In genomic region chr9:136267261-136268111, GRCh38 we compare ENCODE assay signal across 8 cellular contexts. TPM values are rescaled to one million over a fixed set of nuclear protein-coding genes. Genes with fewer than 3 reads are reported as not detected.
DNase-seq lines count a peak whose midpoint lies in the region; ATAC-seq and TF ChIP-seq lines count a peak whose summit lies in the region.

No MANE protein-coding gene starts in this region.

- POLR2A ChIA-PET in HEK293T (lab: Yijun Ruan, JAX): interaction anchor here (0.6 to 2.1 kb wide), 18 partner anchors 9 to 154 kb away, joined by 3 to 11 read pairs (median 4); partner anchors contain the start of genes QSOX2 and TMEM250

- CTCF ChIA-PET in HEK293T (lab: Yijun Ruan, JAX): no interaction called here

- H3K27ac ChIP-seq in cingulate gyrus (ENCODE audit: low read depth, low read length): peak overlapping the region; percentile 32

- peak; percentile 55 for DNase-seq in GDM1 (lab: John Stamatoyannopoulos, UW)
- peak; percentile 99 for DNase-seq in HEK293T (ENCODE audit: extremely low spot score)
- DNase-seq in NCI-H146 (lab: John Stamatoyannopoulos, UW): peak; percentile 78
- DNase-seq in activated CD4-positive, alpha-beta T cell treated with anti-CD3 and anti-CD28 coated beads for 4 hours: peak; percentile 79 to 83
- DNase-seq in left lobe of liver (ENCODE audit: low spot score): peak; percentile 83
- DNase-seq in stimulated activated CD4-positive, alpha-beta T cell treated with anti-CD3 and anti-CD28 coated beads, Interleukin-1b, Interleukin-23, amount 100 ng/mL, for 48 hours: peak; percentile 86

- ATAC-seq in left lobe of liver: peak; percentile 97
- ATAC-seq in GM19035 (IDR thresholded peaks at IDR 0.05; ENCODE audit: unreplicated experiment): no peak

TF ChIP-seq in HEK293T, 16 proteins besides CTCF, POLR2A, EP300 and RAD21:
- TF ChIP-seq CTBP1 (IDR thresholded peaks at IDR 0.05; ENCODE audit: borderline replicate concordance) (no peak), FOXA1 (IDR thresholded peaks at IDR 0.05) (no peak), SP1 (IDR thresholded peaks at IDR 0.05) (no peak), TARDBP (IDR thresholded peaks at IDR 0.05) (no peak), SUZ12 (IDR thresholded peaks at IDR 0.05) (no peak), BHLHE40 (IDR thresholded peaks at IDR 0.05; ENCODE audit: borderline replicate concordance) (no peak), FOXM1 (IDR thresholded peaks at IDR 0.05; ENCODE audit: borderline replicate concordance) (no peak), L3MBTL2 (conservative IDR thresholded peaks at IDR 0.05) (no peak), ELF4 (IDR thresholded peaks at IDR 0.05) (no peak), ARNT (IDR thresholded peaks at IDR 0.05) (no peak), NFRKB (IDR thresholded peaks at IDR 0.05) (no peak), ZNF384 (IDR thresholded peaks at IDR 0.05) (no peak), FOXK2 (IDR thresholded peaks at IDR 0.05) (no peak), LEF1 (IDR thresholded peaks at IDR 0.05; ENCODE audit: borderline replicate concordance) (no peak), HDGF (IDR thresholded peaks at IDR 0.05; ENCODE audit: borderline replicate concordance) (no peak)
- TF ChIP-seq, protein P1, sequence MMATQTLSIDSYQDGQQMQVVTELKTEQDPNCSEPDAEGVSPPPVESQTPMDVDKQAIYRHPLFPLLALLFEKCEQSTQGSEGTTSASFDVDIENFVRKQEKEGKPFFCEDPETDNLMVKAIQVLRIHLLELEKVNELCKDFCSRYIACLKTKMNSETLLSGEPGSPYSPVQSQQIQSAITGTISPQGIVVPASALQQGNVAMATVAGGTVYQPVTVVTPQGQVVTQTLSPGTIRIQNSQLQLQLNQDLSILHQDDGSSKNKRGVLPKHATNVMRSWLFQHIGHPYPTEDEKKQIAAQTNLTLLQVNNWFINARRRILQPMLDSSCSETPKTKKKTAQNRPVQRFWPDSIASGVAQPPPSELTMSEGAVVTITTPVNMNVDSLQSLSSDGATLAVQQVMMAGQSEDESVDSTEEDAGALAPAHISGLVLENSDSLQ (IDR thresholded peaks at IDR 0.05): no peak
TF ChIP-seq in HEK293T: peak in this region for 0.

RNA-seq across cellular contexts. Expression of gene QSOX2, which starts 21.9 kb away (rescaled TPM):
- total RNA-seq in left lobe of liver: 4.7 TPM

RNA-seq across cellular contexts. Expression of gene CCDC187, which starts 36.4 kb away (rescaled TPM):
- total RNA-seq in left lobe of liver: 0.03 TPM

RNA-seq across cellular contexts. Expression of gene GPSM1, which starts 59.9 kb away (rescaled TPM):
- 4.8 TPM for total RNA-seq in left lobe of liver
